Comparison of ENCODE assay signal across 9 cellular contexts in the genomic region with DNA sequence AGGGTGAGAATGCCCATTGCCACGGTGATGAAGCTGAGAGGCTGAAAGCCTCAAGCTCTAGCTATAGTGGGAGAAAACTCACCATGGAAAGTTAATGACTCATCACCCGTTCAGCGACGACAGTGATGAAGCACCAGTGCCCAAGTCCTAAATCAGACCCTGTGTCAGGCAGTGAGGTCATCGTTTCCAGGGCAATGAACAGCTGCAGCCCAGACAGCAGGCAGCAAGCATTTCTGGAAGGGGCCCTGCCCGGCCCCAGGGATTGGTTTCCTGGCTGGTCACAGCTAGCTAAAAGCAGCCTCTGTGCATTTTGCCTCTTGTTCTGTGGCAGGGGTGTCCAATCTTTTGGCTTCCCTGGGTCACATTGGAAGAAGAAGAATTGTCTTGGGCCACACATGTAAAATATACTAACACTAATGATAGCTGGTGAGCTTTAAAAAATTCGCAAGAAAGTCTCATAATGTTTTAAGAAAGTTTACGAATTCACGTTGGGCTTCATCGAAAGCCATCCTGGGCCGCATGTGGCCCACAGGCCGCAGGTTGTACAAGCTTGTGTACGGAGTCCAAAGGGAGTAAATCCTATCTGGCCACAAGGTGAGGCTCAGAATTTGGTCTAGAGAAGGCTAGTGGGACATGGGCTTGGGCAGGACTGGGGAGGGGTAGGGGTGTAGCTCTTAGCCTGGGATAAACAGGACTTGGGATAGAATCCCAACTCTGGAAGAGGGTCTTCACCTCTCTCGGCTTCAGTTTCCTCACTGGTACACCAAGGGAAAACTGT. TPM values are rescaled to one million over a fixed set of nuclear protein-coding genes. Genes with fewer than 3 reads are reported as not detected.
DNase-seq lines count a peak whose midpoint lies in the region.
"Had no signal": no experiment of that assay in that cellular context is flagged by ENCODE, and none has a peak within 500 bp of the region (broad histone marks: within the 10 kb centered on the region; RNA-seq: fewer than 3 reads in every experiment).

No MANE protein-coding gene starts in this region.

- DNase-seq in NCI-H82 (lab: John Stamatoyannopoulos, UW), result peak; percentile 84
- no peak for DNase-seq in NCI-H82 treated with DMSO at 0.1 percent for 48 hours (lab: John Stamatoyannopoulos, UW; ENCODE audit: unreplicated experiment)
- DNase-seq in RPMI7951 (ENCODE audit: low read depth), result peak; percentile 98
- DNase-seq in hypothalamus (lab: John Stamatoyannopoulos, UW), result peak in 46 of 51 donors; percentile 7 to 94 (median 66)
- peak; percentile 58 for DNase-seq in smooth muscle cell of the brain vasculature (ENCODE audit: low read depth, low spot score)
- no peak for DNase-seq in GM19240 (ENCODE audit: insufficient read length, low spot score)
- DNase-seq in D341Med (ENCODE audit: low spot score), result no peak

- peak overlapping the region; percentile 64 for H3K27ac ChIP-seq in angular gyrus (ENCODE audit: low read depth, low read length)
- H3K27ac ChIP-seq: VCaP had no signal

RNA-seq across cellular contexts. Expression of gene MIS12, which starts 40.6 kb away (rescaled TPM):
- total RNA-seq in RPMI7951 (2014; rRNA removed; shearing (Covaris generic)), result 21.6 and 24.3 TPM in 2 replicates

RNA-seq across cellular contexts. Expression of gene DERL2, which starts 41.0 kb away (rescaled TPM):
- 52.7 and 68.0 TPM in 2 replicates for total RNA-seq in RPMI7951 (2014; rRNA removed; shearing (Covaris generic))

RNA-seq across cellular contexts. Expression of gene NLRP1, which starts 57.3 kb away (rescaled TPM):
- total RNA-seq in RPMI7951 (2014; rRNA removed; shearing (Covaris generic)), result 9.3 and 10.1 TPM in 2 replicates

RNA-seq across cellular contexts. Expression of gene DHX33, which starts 58.2 kb away (rescaled TPM):
- total RNA-seq in RPMI7951 (2014; rRNA removed; shearing (Covaris generic)), result 4.6 and 5.3 TPM in 2 replicates

Comparison
In these comparisons a context has a peak if more than half of its experiments do, and no peak if none do; other contexts are left out.
1. DNase-seq: peak in NCI-H82 (single experiment), RPMI7951 (single experiment), hypothalamus (46 of 51) and smooth muscle cell of the brain vasculature (single experiment); none in NCI-H82 treated with DMSO at 0.1 percent for 48 hours (single experiment), GM19240 (single experiment) and D341Med (single experiment).